11 cellular contexts compared by ENCODE assay signal in genomic region chr1:29649375-29650040, GRCh38.
DNase-seq lines count a peak whose midpoint lies in the region; TF ChIP-seq lines count a peak whose summit lies in the region.
"Had no signal": no experiment of that assay in that cellular context is flagged by ENCODE, and none has a peak within 500 bp of the region (broad histone marks: within the 10 kb centered on the region; RNA-seq: fewer than 3 reads in every experiment).

No MANE protein-coding gene starts in this region.

- H3K4me3 Mint-ChIP-seq in MCF 10A (ENCODE audit: unreplicated experiment) (peak overlapping the region; percentile 69), endothelial cell (ENCODE audit: unreplicated experiment) (no peak overlapping the region)

- H3K36me3 Mint-ChIP-seq in MCF 10A (ENCODE audit: insufficient read depth, unreplicated experiment) = no peaks in the 10 kb centered on the region
- peaks cover 3% of the 10 kb centered on the region for H3K36me3 Mint-ChIP-seq in endothelial cell (ENCODE audit: low read depth, unreplicated experiment)

- no peak for TF ChIP-seq EP300 in sigmoid colon (IDR thresholded peaks at IDR 0.05)

- H3K4me3 ChIP-seq in breast epithelium (no peak overlapping the region), sigmoid colon (no peak overlapping the region)
- H3K4me3 ChIP-seq: SK-N-MC, uterus had no signal

- peaks cover 0 to 4% of the 10 kb centered on the region in 2 donors for H3K27me3 ChIP-seq in breast epithelium
- peaks cover 0 to 8% (median 0%) of the 10 kb centered on the region in 3 donors for H3K27me3 ChIP-seq in sigmoid colon
- H3K27me3 ChIP-seq: uterus had no signal

- H3K9me3 ChIP-seq in breast epithelium = no peaks in the 10 kb centered on the region
- no peaks in the 10 kb centered on the region for H3K9me3 ChIP-seq in sigmoid colon
- H3K9me3 ChIP-seq: uterus had no signal

- no peaks in the 10 kb centered on the region for H3K27me3 Mint-ChIP-seq in MCF 10A (ENCODE audit: insufficient read depth, unreplicated experiment)
- H3K27me3 Mint-ChIP-seq in endothelial cell (ENCODE audit: unreplicated experiment) = peaks cover 3% of the 10 kb centered on the region

- H3K4me1 ChIP-seq in breast epithelium (no peaks in the 10 kb centered on the region), sigmoid colon (no peaks in the 10 kb centered on the region)
- H3K4me1 ChIP-seq: uterus had no signal

- TF ChIP-seq CTCF in MCF 10A (IDR thresholded peaks at IDR 0.05; ENCODE audit: unreplicated experiment) = no peak
- TF ChIP-seq CTCF in breast epithelium (IDR thresholded peaks at IDR 0.05) = no peak
- no peak for TF ChIP-seq CTCF in sigmoid colon (IDR thresholded peaks at IDR 0.05)
- no peak for TF ChIP-seq CTCF in endothelial cell (IDR thresholded peaks at IDR 0.05; ENCODE audit: unreplicated experiment)

- no peaks in the 10 kb centered on the region for H3K9me3 Mint-ChIP-seq in MCF 10A (ENCODE audit: unreplicated experiment)
- H3K9me3 Mint-ChIP-seq in endothelial cell (ENCODE audit: unreplicated experiment) = no peaks in the 10 kb centered on the region

- H3K4me1 Mint-ChIP-seq in MCF 10A (ENCODE audit: insufficient read depth, unreplicated experiment) (peaks cover 28% of the 10 kb centered on the region), endothelial cell (ENCODE audit: unreplicated experiment) (peaks cover 3% of the 10 kb centered on the region)

- peak; percentile 63 for DNase-seq in MCF 10A (ENCODE audit: unreplicated experiment)
- DNase-seq in breast epithelium (ENCODE audit: low spot score in 2 of 2) = no peak
- peak; percentile 89 for DNase-seq in NCI-H345 treated with DMSO at 0.1 percent for 48 hours (lab: John Stamatoyannopoulos, UW; ENCODE audit: unreplicated experiment)
- DNase-seq in ecto neural progenitor cell (ENCODE audit: low spot score) = peak; percentile 36
- no peak for DNase-seq in amniotic stem cell (lab: John Stamatoyannopoulos, UW)
- no peak for DNase-seq in medulla oblongata (ENCODE audit: extremely low spot score)
- DNase-seq in sigmoid colon = no peak
- no peak for DNase-seq in endothelial cell (ENCODE audit: low spot score)
- DNase-seq: NCI-H526, uterus had no signal

- WGBS in sigmoid colon, 2 donors = 70 to 81% methylated on average over 13 of the region's 13 CpGs

- H3K27ac ChIP-seq in breast epithelium (no peak overlapping the region), sigmoid colon (no peak overlapping the region)
- H3K27ac ChIP-seq: SK-N-MC, uterus had no signal

- intact Hi-C loops in MCF 10A (cut with micrococcal nuclease) = loop anchor here (5.0 kb wide), 1 partner anchor 72 kb away; no protein-coding TSS in a partner anchor
- intact Hi-C loops in breast epithelium (cut with DNase I; ENCODE audit: low total_unique reads) = no loop called here
- intact Hi-C loops in sigmoid colon (cut with DNase I) = no loop called here

- no peaks in the 10 kb centered on the region for H3K36me3 ChIP-seq in breast epithelium
- H3K36me3 ChIP-seq in sigmoid colon = no peaks in the 10 kb centered on the region
- H3K36me3 ChIP-seq: uterus had no signal

- no TSS peak for BruUV-seq in MCF 10A (replicated peaks; lab: Mats Ljungman, UMichigan)

- H3K27ac Mint-ChIP-seq in MCF 10A (ENCODE audit: low read depth, unreplicated experiment) = peak overlapping the region; percentile 70
- no peak overlapping the region for H3K27ac Mint-ChIP-seq in endothelial cell (ENCODE audit: unreplicated experiment)

- TF ChIP-seq POLR2A in breast epithelium (IDR thresholded peaks at IDR 0.05) = no peak
- TF ChIP-seq POLR2A in sigmoid colon (IDR thresholded peaks at IDR 0.05) = no peak

- POLR2A ChIA-PET in MCF 10A (lab: Yijun Ruan, JAX) = interaction anchor here (0.6 to 1.4 kb wide), 2 partner anchors 404 to 419 kb away, joined by 3 read pairs; partner anchors contain the start of gene MECR

- CTCF ChIA-PET in MCF 10A (lab: Yijun Ruan, JAX) = no interaction called here

Comparison
In these comparisons a context has a peak if more than half of its experiments do, and no peak if none do; other contexts are left out.
1. DNase-seq: peak in MCF 10A (single experiment), NCI-H345 treated with DMSO at 0.1 percent for 48 hours (single experiment) and ecto neural progenitor cell (single experiment); none in breast epithelium (0 of 2), amniotic stem cell (single experiment), medulla oblongata (single experiment), sigmoid colon (single experiment) and endothelial cell (single experiment).